In the genomic region with DNA sequence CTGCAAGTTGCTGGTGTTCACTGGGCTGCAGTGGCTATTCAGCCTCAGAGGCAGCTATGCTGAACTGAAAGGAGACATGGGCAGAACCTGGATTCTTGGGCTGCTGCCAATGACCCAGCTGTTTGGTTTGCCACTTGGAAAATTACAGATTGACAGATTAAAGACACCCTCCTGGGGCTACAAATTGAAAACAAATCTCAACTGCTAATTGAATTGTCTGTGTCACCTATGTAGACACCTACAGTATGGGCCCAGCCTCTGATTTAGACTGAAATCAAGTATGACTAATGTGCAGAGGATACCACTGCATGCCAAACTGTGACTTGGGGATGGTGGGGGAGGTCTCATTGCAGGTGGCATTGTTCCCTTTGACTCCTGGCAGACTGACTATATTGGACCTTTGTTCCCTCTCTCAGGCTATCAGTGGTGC, we compare ENCODE assay signal across 1 cellular context.
TF ChIP-seq lines count a peak whose summit lies in the region.

No MANE protein-coding gene starts in this region.

TF ChIP-seq in HepG2, 621 proteins besides CTCF, POLR2A, EP300 and RAD21:
- TF ChIP-seq, protein P1, sequence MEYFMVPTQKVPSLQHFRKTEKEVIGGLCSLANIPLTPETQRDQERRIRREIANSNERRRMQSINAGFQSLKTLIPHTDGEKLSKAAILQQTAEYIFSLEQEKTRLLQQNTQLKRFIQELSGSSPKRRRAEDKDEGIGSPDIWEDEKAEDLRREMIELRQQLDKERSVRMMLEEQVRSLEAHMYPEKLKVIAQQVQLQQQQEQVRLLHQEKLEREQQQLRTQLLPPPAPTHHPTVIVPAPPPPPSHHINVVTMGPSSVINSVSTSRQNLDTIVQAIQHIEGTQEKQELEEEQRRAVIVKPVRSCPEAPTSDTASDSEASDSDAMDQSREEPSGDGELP (IDR thresholded peaks at IDR 0.05; ENCODE audit: borderline replicate concordance, low read depth) = peak; percentile 36; the same call in 1 of the 2 replicates
- no peak for TF ChIP-seq CHCHD3 (CRISPR knock-in tag; IDR thresholded peaks at IDR 0.05)
- TF ChIP-seq, protein P2, sequence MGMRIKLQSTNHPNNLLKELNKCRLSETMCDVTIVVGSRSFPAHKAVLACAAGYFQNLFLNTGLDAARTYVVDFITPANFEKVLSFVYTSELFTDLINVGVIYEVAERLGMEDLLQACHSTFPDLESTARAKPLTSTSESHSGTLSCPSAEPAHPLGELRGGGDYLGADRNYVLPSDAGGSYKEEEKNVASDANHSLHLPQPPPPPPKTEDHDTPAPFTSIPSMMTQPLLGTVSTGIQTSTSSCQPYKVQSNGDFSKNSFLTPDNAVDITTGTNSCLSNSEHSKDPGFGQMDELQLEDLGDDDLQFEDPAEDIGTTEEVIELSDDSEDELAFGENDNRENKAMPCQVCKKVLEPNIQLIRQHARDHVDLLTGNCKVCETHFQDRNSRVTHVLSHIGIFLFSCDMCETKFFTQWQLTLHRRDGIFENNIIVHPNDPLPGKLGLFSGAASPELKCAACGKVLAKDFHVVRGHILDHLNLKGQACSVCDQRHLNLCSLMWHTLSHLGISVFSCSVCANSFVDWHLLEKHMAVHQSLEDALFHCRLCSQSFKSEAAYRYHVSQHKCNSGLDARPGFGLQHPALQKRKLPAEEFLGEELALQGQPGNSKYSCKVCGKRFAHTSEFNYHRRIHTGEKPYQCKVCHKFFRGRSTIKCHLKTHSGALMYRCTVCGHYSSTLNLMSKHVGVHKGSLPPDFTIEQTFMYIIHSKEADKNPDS (CRISPR knock-in tag; IDR thresholded peaks at IDR 0.05) = no peak
- no peak for TF ChIP-seq HIVEP1 (CRISPR knock-in tag; IDR thresholded peaks at IDR 0.05)
